Comparison of ENCODE assay signal across 18 cellular contexts in genomic region chr5:177112589-177113220, GRCh38.
"Had no signal": no experiment of that assay in that cellular context is flagged by ENCODE, and none has a peak within 500 bp of the region (broad histone marks: within the 10 kb centered on the region; RNA-seq: fewer than 3 reads in every experiment).

No MANE protein-coding gene starts in this region.

- H3K4me1 ChIP-seq: foreskin keratinocyte had no signal

- DNase-seq: amniotic stem cell, cortex of kidney, foreskin keratinocyte, gastrocnemius medialis had no signal

- FAIRE-seq: colon, TTC549 had no signal

- H3K36me3 ChIP-seq: esophagus muscularis mucosa, gastrocnemius medialis, heart left ventricle had no signal

- H3K36me3 Mint-ChIP-seq: activated naive CD8-positive, alpha-beta T cell; WTC11 had no signal

- H3K27ac ChIP-seq: body of pancreas, esophagus muscularis mucosa, foreskin keratinocyte, gastrocnemius medialis, heart left ventricle, VCaP had no signal

- H3K9me3 ChIP-seq: body of pancreas, esophagus muscularis mucosa, gastrocnemius medialis, heart left ventricle had no signal

- H3K9me3 Mint-ChIP-seq: activated CD4-positive, alpha-beta memory T cell treated with anti-CD3 and anti-CD28 coated beads, Interleukin-2, amount 10 ng/mL, durations not matched to agents 7 days and 5 days; activated CD4-positive, alpha-beta T cell treated with anti-CD3 and anti-CD28 coated beads, Interleukin-2, amount 10 ng/mL, durations not matched to agents 7 days and 5 days; activated T-cell treated with anti-CD3 and anti-CD28 coated beads, Interleukin-2, amount 50 U/mL, for 72 hours; effector memory CD8-positive, alpha-beta T cell; T-helper 1 cell treated with Interleukin-12 subunit alpha and Interleukin-12 subunit beta and Interleukin-4 antibody, amounts not matched to agents 30 μg/mL and 1 μg/mL, for 36 hours; WTC11 had no signal

- ATAC-seq: gastrocnemius medialis had no signal

- H3K27me3 ChIP-seq: body of pancreas, esophagus muscularis mucosa, foreskin keratinocyte, gastrocnemius medialis, heart left ventricle had no signal

- H3K4me3 ChIP-seq: body of pancreas, esophagus muscularis mucosa, gastrocnemius medialis, heart left ventricle had no signal

- H3K27me3 Mint-ChIP-seq: activated CD4-positive, alpha-beta memory T cell treated with anti-CD3 and anti-CD28 coated beads, Interleukin-2, amount 10 ng/mL, durations not matched to agents 7 days and 5 days; activated CD4-positive, alpha-beta T cell treated with anti-CD3 and anti-CD28 coated beads, Interleukin-2, amount 10 ng/mL, durations not matched to agents 7 days and 5 days; activated naive CD8-positive, alpha-beta T cell; activated T-cell treated with anti-CD3 and anti-CD28 coated beads, Interleukin-2, amount 50 U/mL, for 24 hours; effector memory CD8-positive, alpha-beta T cell had no signal

- H3K27ac Mint-ChIP-seq: activated CD4-positive, alpha-beta memory T cell treated with anti-CD3 and anti-CD28 coated beads, Interleukin-2, amount 10 ng/mL, durations not matched to agents 7 days and 5 days; activated CD4-positive, alpha-beta T cell treated with anti-CD3 and anti-CD28 coated beads, Interleukin-2, amount 10 ng/mL, durations not matched to agents 7 days and 5 days; activated naive CD8-positive, alpha-beta T cell; activated T-cell treated with anti-CD3 and anti-CD28 coated beads, Interleukin-2, amount 50 U/mL, for 24 hours; activated T-cell treated with anti-CD3 and anti-CD28 coated beads, Interleukin-2, amount 50 U/mL, for 72 hours; T-helper 1 cell treated with Interleukin-12 subunit alpha and Interleukin-12 subunit beta and Interleukin-4 antibody, amounts not matched to agents 30 μg/mL and 1 μg/mL, for 36 hours; WTC11 had no signal

- H3K4me3 Mint-ChIP-seq: activated CD4-positive, alpha-beta memory T cell treated with anti-CD3 and anti-CD28 coated beads, Interleukin-2, amount 10 ng/mL, durations not matched to agents 7 days and 5 days; activated CD4-positive, alpha-beta T cell treated with anti-CD3 and anti-CD28 coated beads, Interleukin-2, amount 10 ng/mL, durations not matched to agents 7 days and 5 days; activated naive CD8-positive, alpha-beta T cell; activated T-cell treated with anti-CD3 and anti-CD28 coated beads, Interleukin-2, amount 50 U/mL, for 24 hours; activated T-cell treated with anti-CD3 and anti-CD28 coated beads, Interleukin-2, amount 50 U/mL, for 72 hours; T-helper 1 cell treated with Interleukin-12 subunit alpha and Interleukin-12 subunit beta and Interleukin-4 antibody, amounts not matched to agents 30 μg/mL and 1 μg/mL, for 36 hours; WTC11 had no signal
